Comparison of ENCODE assay signal across 12 cellular contexts in the genomic region with DNA sequence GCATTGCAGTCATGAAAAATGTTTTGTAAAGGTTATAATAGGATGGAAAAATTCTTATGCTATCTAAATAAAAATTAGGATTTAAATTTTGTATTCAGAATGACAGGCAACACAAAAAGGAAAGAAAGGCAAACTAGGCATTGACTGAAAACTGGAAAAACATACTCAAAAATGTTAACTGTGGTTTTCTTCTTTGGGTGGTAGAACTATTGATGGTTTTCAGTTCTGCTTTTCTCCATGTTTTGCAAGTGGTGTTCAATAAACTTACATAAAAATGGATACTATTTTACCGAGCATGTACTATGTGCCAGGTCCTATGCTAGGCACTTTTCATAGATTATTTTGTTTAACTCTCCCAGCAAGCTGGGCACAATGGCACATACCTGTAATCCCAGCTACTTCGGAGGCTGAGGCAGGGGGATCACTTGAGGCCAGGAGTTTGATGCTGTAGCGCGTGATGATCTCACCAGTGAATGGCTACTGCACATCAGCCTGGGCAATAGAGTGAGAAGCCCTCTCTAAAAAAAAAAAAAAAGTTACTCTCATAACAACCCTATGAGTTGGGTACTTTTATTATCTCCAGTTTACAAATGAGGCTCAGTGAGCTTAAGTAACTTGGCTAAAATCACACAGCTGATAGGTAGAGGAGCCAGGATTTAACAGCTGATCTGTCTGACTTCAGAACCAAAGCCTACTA. TPM values are rescaled to one million over a fixed set of nuclear protein-coding genes. Genes with fewer than 3 reads are reported as not detected.
DNase-seq lines count a peak whose midpoint lies in the region; ATAC-seq and TF ChIP-seq lines count a peak whose summit lies in the region.
"Had no signal": no experiment of that assay in that cellular context is flagged by ENCODE, and none has a peak within 500 bp of the region (broad histone marks: within the 10 kb centered on the region; RNA-seq: fewer than 3 reads in every experiment).

No MANE protein-coding gene starts in this region.

- POLR2A ChIA-PET in PC-9 (lab: Charles Lee; ENCODE audit: unreplicated experiment) = no interaction called here

- H3K9me2 ChIP-seq in PC-9 (ENCODE audit: insufficient read depth) = no peaks in the 10 kb centered on the region

- no peak overlapping the region for H3K4me2 ChIP-seq in PC-9

- H3K27ac Mint-ChIP-seq in memory B cell = peak overlapping the region; percentile 57
- H3K27ac Mint-ChIP-seq: T-cell had no signal

- intact Hi-C loops in PC-9 (cut with micrococcal nuclease; ENCODE audit: unreplicated experiment) = no loop called here
- intact Hi-C loops in sciatic nerve (cut with DNase I) = no loop called here

- H3F3A ChIP-seq in PC-9 (ENCODE audit: insufficient read depth, low read depth) = no peaks in the 10 kb centered on the region; the same call in 1 of the 2 replicates

- ATAC-seq in GM18909 (IDR thresholded peaks at IDR 0.05; ENCODE audit: poor library complexity, unreplicated experiment) (peak; percentile 80), GM21737 (IDR thresholded peaks at IDR 0.05; ENCODE audit: unreplicated experiment) (peak; percentile 63), HG03159 (IDR thresholded peaks at IDR 0.05; ENCODE audit: unreplicated experiment) (peak; percentile 81), memory B cell (ENCODE audit: low read depth) (peak; percentile 82), sciatic nerve (no peak)
- ATAC-seq: T-cell had no signal

- H3K27ac ChIP-seq in PC-9 (no peak overlapping the region), coronary artery (no peak overlapping the region)
- H3K27ac ChIP-seq: adrenal gland had no signal

- no peaks in the 10 kb centered on the region for H3K27me3 ChIP-seq in PC-9 (ENCODE audit: insufficient read depth, low read depth)
- H3K27me3 ChIP-seq: adrenal gland had no signal

- CTCF ChIA-PET in PC-9 (lab: Charles Lee) = interaction anchor here (0.6 to 0.7 kb wide), 2 partner anchors 44 to 680 kb away, joined by 3 to 4 read pairs; no protein-coding TSS in a partner anchor

- H3K4me3 Mint-ChIP-seq in memory B cell = peak overlapping the region; percentile 68
- H3K4me3 Mint-ChIP-seq: T-cell had no signal

- H3K4me3 ChIP-seq in PC-9 (no peak overlapping the region), coronary artery (no peak overlapping the region)
- H3K4me3 ChIP-seq: adrenal gland had no signal

- no TSS peak for BruUV-seq in PC-9 (replicated peaks; lab: Mats Ljungman, UMichigan)

- H3K36me3 ChIP-seq in PC-9 (ENCODE audit: low read depth) = no peaks in the 10 kb centered on the region
- H3K36me3 ChIP-seq: adrenal gland had no signal

- no peaks in the 10 kb centered on the region for H3K9me3 Mint-ChIP-seq in memory B cell
- H3K9me3 Mint-ChIP-seq: T-cell had no signal

- no peaks in the 10 kb centered on the region for H4K20me1 ChIP-seq in PC-9 (ENCODE audit: insufficient read depth)

- no peak overlapping the region for H2AFZ ChIP-seq in PC-9

- DNase-seq in memory B cell (ENCODE audit: low spot score in 2 of 2) = no peak
- no peak for DNase-seq in occipital lobe (lab: John Stamatoyannopoulos, UW)
- DNase-seq in PC-9 = no peak
- no peak for DNase-seq in sciatic nerve (ENCODE audit: low spot score)
- no peak for DNase-seq in coronary artery (ENCODE audit: low spot score)
- DNase-seq: adrenal gland, GOT3, NCI-H524 treated with DMSO at 0.1 percent for 48 hours, T-cell had no signal

- TF ChIP-seq CTCF in PC-9 (conservative IDR thresholded peaks at IDR 0.05) = no peak
- no peak for TF ChIP-seq CTCF in coronary artery (IDR thresholded peaks at IDR 0.05)

- no peaks in the 10 kb centered on the region for H3K79me2 ChIP-seq in PC-9 (ENCODE audit: low read depth)

- H3K4me1 ChIP-seq in PC-9 (replicated peaks; ENCODE audit: insufficient read depth) = peaks cover 8% of the 10 kb centered on the region

- no peaks in the 10 kb centered on the region for H3K27me3 Mint-ChIP-seq in memory B cell
- H3K27me3 Mint-ChIP-seq: T-cell had no signal

- peaks cover 3% of the 10 kb centered on the region for H3K36me3 Mint-ChIP-seq in memory B cell
- H3K36me3 Mint-ChIP-seq: T-cell had no signal

- no peaks in the 10 kb centered on the region for H3K9me3 ChIP-seq in PC-9 (ENCODE audit: insufficient read depth, low read depth)
- H3K9me3 ChIP-seq: adrenal gland had no signal

- H3K4me1 Mint-ChIP-seq in memory B cell = peaks cover 20% of the 10 kb centered on the region
- H3K4me1 Mint-ChIP-seq: T-cell had no signal

RNA-seq across cellular contexts. Expression of a gene that starts 26.4 kb away (rescaled TPM):
- total RNA-seq in occipital lobe (39.8 TPM), PC-9 (2021) (34.6 and 35.1 TPM in 2 replicates), sciatic nerve (52.1 TPM)

RNA-seq across cellular contexts. Expression of a gene that starts 28.4 kb away (rescaled TPM):
- total RNA-seq in occipital lobe (20.3 TPM), PC-9 (2021) (73.6 and 81.5 TPM in 2 replicates), sciatic nerve (30.3 TPM)
